Comparison of ENCODE assay signal across 1 cellular context in genomic region chr12:54379401-54380201, GRCh38.
A peak's percentile ranks its signal among the peaks of the same experiment; 100 is the strongest.
TF ChIP-seq lines count a peak whose summit lies in the region.

No MANE protein-coding gene starts in this region.

TF ChIP-seq in HepG2, 621 proteins besides CTCF, POLR2A, EP300 and RAD21 (continues in another document):
- TF ChIP-seq GFI1 (CRISPR knock-in tag; IDR thresholded peaks at IDR 0.05; ENCODE audit: borderline replicate concordance) (no peak), ZSCAN20 (CRISPR knock-in tag; IDR thresholded peaks at IDR 0.05; ENCODE audit: borderline replicate concordance) (no peak), SALL1 (CRISPR knock-in tag; IDR thresholded peaks at IDR 0.05) (peak; percentile 77), HOXD1 (CRISPR knock-in tag; IDR thresholded peaks at IDR 0.05) (no peak), ZNF790 (CRISPR knock-in tag; IDR thresholded peaks at IDR 0.05; ENCODE audit: borderline replicate concordance) (no peak), DRAP1 (CRISPR knock-in tag; IDR thresholded peaks at IDR 0.05) (peak; percentile 44; the same call in 1 of the 2 replicates), YEATS4 (CRISPR knock-in tag; IDR thresholded peaks at IDR 0.05; ENCODE audit: borderline replicate concordance) (no peak), KIAA2018 (CRISPR knock-in tag; IDR thresholded peaks at IDR 0.05; ENCODE audit: borderline replicate concordance) (no peak), CCAR2 (optimal IDR thresholded peaks at IDR 0.05; ENCODE audit: low read depth, low read length) (no peak), ZXDC (CRISPR knock-in tag; IDR thresholded peaks at IDR 0.05) (peak; percentile 39; the same call in 1 of the 2 replicates), ZNF552 (CRISPR knock-in tag; IDR thresholded peaks at IDR 0.05; ENCODE audit: borderline replicate concordance) (no peak), ZNF775 (CRISPR knock-in tag; IDR thresholded peaks at IDR 0.05; ENCODE audit: borderline replicate concordance) (no peak), ZNF414 (CRISPR knock-in tag; IDR thresholded peaks at IDR 0.05) (peak; percentile 40; the same call in 1 of the 2 replicates), ATF4 (CRISPR knock-in tag; IDR thresholded peaks at IDR 0.05) (no peak), MLX (CRISPR knock-in tag; IDR thresholded peaks at IDR 0.05) (0 out of 2 replicates have a peak, but pooled peaks have one; percentile 39), NFKBIZ (CRISPR knock-in tag; IDR thresholded peaks at IDR 0.05) (no peak), ZNF432 (CRISPR knock-in tag; IDR thresholded peaks at IDR 0.05; ENCODE audit: borderline replicate concordance) (no peak), ATF3 (CRISPR knock-in tag; IDR thresholded peaks at IDR 0.05) (0 out of 2 replicates have a peak, but pooled peaks have one; percentile 23), ZNF570 (CRISPR knock-in tag; IDR thresholded peaks at IDR 0.05; ENCODE audit: borderline replicate concordance) (no peak), MLXIP (CRISPR knock-in tag; IDR thresholded peaks at IDR 0.05; ENCODE audit: borderline replicate concordance) (no peak), ZNF639 (CRISPR knock-in tag; conservative IDR thresholded peaks at IDR 0.05) (0 out of 2 replicates have a peak, but pooled peaks have one; percentile 36), ZNF207 (IDR thresholded peaks at IDR 0.05; ENCODE audit: borderline replicate concordance) (no peak), SYNCRIP (IDR thresholded peaks at IDR 0.05; ENCODE audit: insufficient read depth, low read depth, low read length) (no peak), ZNF841 (CRISPR knock-in tag; IDR thresholded peaks at IDR 0.05; ENCODE audit: borderline replicate concordance) (no peak), ISL2 (CRISPR knock-in tag; IDR thresholded peaks at IDR 0.05) (no peak), KLF6 (CRISPR knock-in tag; IDR thresholded peaks at IDR 0.05) (no peak), MIER3 (CRISPR knock-in tag; IDR thresholded peaks at IDR 0.05; ENCODE audit: borderline replicate concordance) (peak; percentile 43; the same call in 1 of the 2 replicates), ATF5 (CRISPR knock-in tag; IDR thresholded peaks at IDR 0.05; ENCODE audit: low read depth) (no peak), ZNF580 (CRISPR knock-in tag; IDR thresholded peaks at IDR 0.05; ENCODE audit: borderline replicate concordance, low read depth) (peak; percentile 65; the same call in 1 of the 2 replicates), ZNF577 (CRISPR knock-in tag; IDR thresholded peaks at IDR 0.05; ENCODE audit: borderline replicate concordance, low read depth) (no peak), ZNF660 (CRISPR knock-in tag; IDR thresholded peaks at IDR 0.05; ENCODE audit: borderline replicate concordance, low read depth) (no peak), ZNF619 (CRISPR knock-in tag; IDR thresholded peaks at IDR 0.05) (no peak), AHR (CRISPR knock-in tag; IDR thresholded peaks at IDR 0.05) (peak; percentile 68; the same call in 1 of the 2 replicates), FOXA3 (CRISPR knock-in tag; IDR thresholded peaks at IDR 0.05) (0 out of 2 replicates have a peak, but pooled peaks have one; percentile 26), GLMP (CRISPR knock-in tag; IDR thresholded peaks at IDR 0.05; ENCODE audit: borderline replicate concordance) (no peak), ZNF737 (CRISPR knock-in tag; IDR thresholded peaks at IDR 0.05; ENCODE audit: borderline replicate concordance) (no peak), ZNF333 (CRISPR knock-in tag; IDR thresholded peaks at IDR 0.05; ENCODE audit: borderline replicate concordance) (no peak), ZNF232 (CRISPR knock-in tag; IDR thresholded peaks at IDR 0.05; ENCODE audit: borderline replicate concordance) (no peak)
